In the genomic region with DNA sequence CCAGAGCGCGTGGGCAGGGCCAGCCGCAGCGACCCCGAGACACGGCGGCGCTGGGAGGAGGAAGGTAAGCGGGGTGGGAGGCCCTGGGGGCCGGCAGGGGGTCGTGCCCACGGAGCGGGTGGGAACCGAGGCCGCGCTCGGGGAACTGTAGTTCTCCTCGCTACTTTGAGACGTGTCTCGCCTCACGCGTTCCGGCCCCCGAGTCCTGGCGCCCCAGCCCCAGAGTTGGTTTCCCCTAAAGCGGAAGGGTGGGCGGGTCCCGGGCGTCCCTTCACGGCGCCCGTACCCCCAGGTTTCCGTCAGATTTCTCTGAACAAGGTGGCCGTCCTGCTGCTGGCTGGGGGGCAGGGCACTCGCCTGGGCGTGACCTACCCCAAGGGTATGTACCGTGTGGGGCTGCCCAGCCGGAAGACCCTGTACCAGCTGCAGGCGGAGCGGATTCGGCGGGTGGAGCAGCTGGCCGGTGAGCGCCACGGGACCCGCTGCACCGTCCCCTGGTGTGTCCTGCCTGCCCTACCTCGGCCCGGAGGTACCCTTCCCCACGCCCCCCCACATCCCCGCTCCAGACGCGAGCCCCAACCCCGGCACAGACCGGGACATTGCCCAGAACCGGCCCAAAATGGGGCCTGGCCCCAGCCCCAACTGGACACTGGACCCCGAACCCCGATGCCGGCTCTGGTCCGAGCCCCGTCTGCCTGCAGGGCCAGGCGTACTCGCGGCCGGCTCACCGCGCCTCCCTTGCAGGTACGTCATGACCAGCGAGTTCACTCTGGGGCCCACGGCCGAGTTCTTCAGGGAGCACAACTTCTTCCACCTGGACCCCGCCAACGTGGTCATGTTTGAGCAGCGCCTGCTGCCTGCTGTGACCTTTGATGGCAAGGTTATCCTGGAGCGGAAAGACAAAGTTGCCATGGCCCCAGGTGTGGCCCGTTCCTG, we compare ENCODE assay signal across 6 cellular contexts. TPM values are rescaled to one million over a fixed set of nuclear protein-coding genes. Genes with fewer than 3 reads are reported as not detected.
A peak's percentile ranks its signal among the peaks of the same experiment; 100 is the strongest.
DNase-seq lines count a peak whose midpoint lies in the region; ATAC-seq, FAIRE-seq and TF ChIP-seq lines count a peak whose summit lies in the region.

No MANE protein-coding gene starts in this region.

- no peaks in the 10 kb centered on the region for H3K27me3 ChIP-seq in RWPE2 (ENCODE audit: insufficient read depth, poor library complexity, severe bottlenecking)
- peaks cover 0 to 15% (median 0%) of the 10 kb centered on the region in 4 donors for H3K27me3 ChIP-seq in esophagus muscularis mucosa

- H3K9me3 ChIP-seq in RWPE2 (ENCODE audit: severe bottlenecking) = no peaks in the 10 kb centered on the region
- H3K9me3 ChIP-seq in esophagus muscularis mucosa = no peaks in the 10 kb centered on the region

- H3K27ac ChIP-seq in RWPE2 (ENCODE audit: poor library complexity, severe bottlenecking) (peak overlapping the region; percentile 39), esophagus muscularis mucosa (replicated peaks in 1 of 4) (peak overlapping the region; percentile 48 to 60 (median 50))

- H3K36me3 ChIP-seq in RWPE2 (ENCODE audit: low read depth) = peaks cover 12% of the 10 kb centered on the region; the same call in 1 of the 2 replicates
- H3K36me3 ChIP-seq in esophagus muscularis mucosa = peaks cover 6 to 45% (median 43%) of the 10 kb centered on the region in 4 donors

- DNase-seq in RWPE2 (ENCODE audit: low spot score) (peak; percentile 65), esophagus muscularis mucosa (ENCODE audit: extremely low spot score) (no peak), frontal cortex (ENCODE audit: low spot score in 2 of 2) (no peak)
- DNase-seq in stimulated activated CD4-positive, alpha-beta T cell treated with anti-CD3 and anti-CD28 coated beads, Interleukin-4, amount 100 ng/mL, for 1 hour = peak; percentile 31

- intact Hi-C loops in esophagus muscularis mucosa (cut with DNase I) = no loop called here

- WGBS in esophagus muscularis mucosa = 26% methylated on average over 34 of the region's 76 CpGs

- TF ChIP-seq POLR2A in esophagus muscularis mucosa (IDR thresholded peaks at IDR 0.05; ENCODE audit: low read depth) = no peak

- TF ChIP-seq EP300 in esophagus muscularis mucosa (IDR thresholded peaks at IDR 0.05) = no peak

- ATAC-seq in GM19463 (IDR thresholded peaks at IDR 0.05; ENCODE audit: unreplicated experiment) (peak; percentile 19), RWPE2 (ENCODE audit: low read depth) (peak; percentile 22; the same call in 2 of the 3 replicates), HG03139 (IDR thresholded peaks at IDR 0.05; ENCODE audit: unreplicated experiment) (no peak)

- no peak for TF ChIP-seq CTCF in RWPE2 (IDR thresholded peaks at IDR 0.05; ENCODE audit: poor library complexity, severe bottlenecking)
- TF ChIP-seq CTCF in esophagus muscularis mucosa (IDR thresholded peaks at IDR 0.05) = no peak

- peak overlapping the region; percentile 61 for H3K4me3 ChIP-seq in RWPE2 (ENCODE audit: severe bottlenecking)
- H3K4me3 ChIP-seq in esophagus muscularis mucosa = peak overlapping the region; percentile 60 to 71 (median 64)

- FAIRE-seq in frontal cortex (lab: Jason Lieb, UNC) = no peak

- peaks cover under 1% of the 10 kb centered on the region for H3K4me1 ChIP-seq in RWPE2 (ENCODE audit: insufficient read depth, poor library complexity, severe bottlenecking)
- H3K4me1 ChIP-seq in esophagus muscularis mucosa = peaks cover 10 to 35% (median 32%) of the 10 kb centered on the region in 4 donors

RNA-seq across cellular contexts. Expression of a gene that starts 0.7 kb away (rescaled TPM):
- total RNA-seq in esophagus muscularis mucosa (1 to 10 TPM; 3.6 to 5.8 (median 5.0) TPM), frontal cortex (0.41 TPM)

RNA-seq across cellular contexts. Expression of a gene that starts 7.7 kb away (rescaled TPM):
- total RNA-seq in esophagus muscularis mucosa (under 1 TPM in 3 of 4 donors, not detected in 1; 0.17 to 0.40 (median 0.26) TPM), frontal cortex (1.2 TPM)

RNA-seq across cellular contexts. Expression of a gene that starts 8.8 kb away (rescaled TPM):
- 10 to 100 TPM; 22.4 to 36.6 (median 27.0) TPM for total RNA-seq in esophagus muscularis mucosa
- total RNA-seq in frontal cortex = 42.0 TPM

RNA-seq across cellular contexts. Expression of a gene that starts 24.2 kb away (rescaled TPM):
- total RNA-seq in esophagus muscularis mucosa (1 to 10 TPM in 2 of 4 donors, under 1 TPM in 2; 0.42 to 1.2 (median 1.0) TPM), frontal cortex (0.82 TPM)

RNA-seq across cellular contexts. Expression of a gene that starts 32.0 kb away (rescaled TPM):
- 100 to 1,000 TPM in 2 of 4 donors, 10 to 100 TPM in 2; 45.3 to 119 (median 91.5) TPM for total RNA-seq in esophagus muscularis mucosa
- total RNA-seq in frontal cortex = 16.3 TPM

Comparison
In these comparisons a context has a peak if more than half of its experiments do, and no peak if none do; other contexts are left out.
1. DNase-seq: peak in RWPE2 (single experiment) and stimulated activated CD4-positive, alpha-beta T cell treated with anti-CD3 and anti-CD28 coated beads, Interleukin-4, amount 100 ng/mL, for 1 hour (single experiment); none in esophagus muscularis mucosa (single experiment) and frontal cortex (0 of 2).